In genomic region chr9:136527721-136528710, GRCh38 we compare ENCODE assay signal across 8 cellular contexts. TPM values are rescaled to one million over a fixed set of nuclear protein-coding genes. Genes with fewer than 3 reads are reported as not detected.
DNase-seq lines count a peak whose midpoint lies in the region; TF ChIP-seq lines count a peak whose summit lies in the region.

No MANE protein-coding gene starts in this region.

- H3K4me3 Mint-ChIP-seq in endothelial cell (ENCODE audit: unreplicated experiment) (no peak overlapping the region), Caco-2 (ENCODE audit: unreplicated experiment) (no peak overlapping the region)
- no peak overlapping the region for H3K4me3 Mint-ChIP-seq in activated naive CD4-positive, alpha-beta T cell treated with anti-CD3 and anti-CD28 coated beads for 36 hours

- H3K9me3 ChIP-seq in spleen: no peaks in the 10 kb centered on the region
- H3K9me3 ChIP-seq in Caco-2: no peaks in the 10 kb centered on the region

- CTCF ChIA-PET in activated naive CD4-positive, alpha-beta T cell treated with anti-CD3 and anti-CD28 coated beads for 36 hours (lab: Charles Lee): no interaction called here
- CTCF ChIA-PET in Caco-2 (lab: Charles Lee): no interaction called here

- DNase-seq in NCI-H2081 (lab: John Stamatoyannopoulos, UW): peak; percentile 50 to 62
- DNase-seq in NCI-H2081 treated with DMSO at 0.1 percent for 48 hours (lab: John Stamatoyannopoulos, UW): no peak
- DNase-seq in NCI-H345 (lab: John Stamatoyannopoulos, UW): peak; percentile 75
- no peak for DNase-seq in endothelial cell (ENCODE audit: low spot score)
- no peak for DNase-seq in spleen
- no peak for DNase-seq in activated naive CD4-positive, alpha-beta T cell treated with anti-CD3 and anti-CD28 coated beads for 36 hours
- no peak for DNase-seq in Caco-2
- DNase-seq in GM19240 (ENCODE audit: insufficient read length, low spot score): no peak

- H3K27ac ChIP-seq in spleen: peak overlapping the region in 7 of 8 donors; percentile 22 to 90 (median 71)

- H3K27me3 ChIP-seq in spleen (replicated peaks in 1 of 7) (peaks cover 0 to 14% (median 0%) of the 10 kb centered on the region in 7 donors), Caco-2 (replicated peaks; ENCODE audit: control insufficient read depth, insufficient read depth, low read length) (no peaks in the 10 kb centered on the region)

- peaks cover 12% of the 10 kb centered on the region for H3K27me3 Mint-ChIP-seq in endothelial cell (ENCODE audit: unreplicated experiment)
- H3K27me3 Mint-ChIP-seq in activated naive CD4-positive, alpha-beta T cell treated with anti-CD3 and anti-CD28 coated beads for 36 hours (ENCODE audit: low read depth): no peaks in the 10 kb centered on the region
- no peaks in the 10 kb centered on the region for H3K27me3 Mint-ChIP-seq in Caco-2 (ENCODE audit: insufficient read depth, unreplicated experiment)

- TF ChIP-seq CTCF in endothelial cell (IDR thresholded peaks at IDR 0.05; ENCODE audit: unreplicated experiment): no peak
- no peak for TF ChIP-seq CTCF in spleen (IDR thresholded peaks at IDR 0.05 in 8 of 11, conservative IDR thresholded peaks at IDR 0.05 in 3 of 11)
- TF ChIP-seq CTCF in Caco-2 (IDR thresholded peaks at IDR 0.05; ENCODE audit: insufficient read depth in 1 of 2, low read depth in 1 of 2, low read length in 1 of 2, severe bottlenecking in 1 of 2, unreplicated experiment in 1 of 2): no peak

- H3K9me3 Mint-ChIP-seq in endothelial cell (ENCODE audit: unreplicated experiment) (no peaks in the 10 kb centered on the region), Caco-2 (ENCODE audit: unreplicated experiment) (no peaks in the 10 kb centered on the region)
- no peaks in the 10 kb centered on the region for H3K9me3 Mint-ChIP-seq in activated naive CD4-positive, alpha-beta T cell treated with anti-CD3 and anti-CD28 coated beads for 36 hours

- 57 to 66% (median 64%) methylated on average over 29 to 34 of the region's 34 CpGs for WGBS in spleen, 5 donors

- TF ChIP-seq POLR2A in spleen (IDR thresholded peaks at IDR 0.05): no peak

- H3K27ac Mint-ChIP-seq in endothelial cell (ENCODE audit: unreplicated experiment) (peak overlapping the region; percentile 82), Caco-2 (ENCODE audit: unreplicated experiment) (no peak overlapping the region)
- H3K27ac Mint-ChIP-seq in activated naive CD4-positive, alpha-beta T cell treated with anti-CD3 and anti-CD28 coated beads for 36 hours: no peak overlapping the region

- intact Hi-C loops in spleen (cut with DNase I; ENCODE audit: low total_unique reads) (no loop called here), Caco-2 (cut with micrococcal nuclease; ENCODE audit: unreplicated experiment) (no loop called here)
- intact Hi-C loops in activated naive CD4-positive, alpha-beta T cell treated with anti-CD3 and anti-CD28 coated beads for 36 hours (cut with micrococcal nuclease): no loop called here

- H3K4me3 ChIP-seq in spleen: no peak overlapping the region
- H3K4me3 ChIP-seq in Caco-2 (ENCODE audit: low read depth, low read length): no peak overlapping the region

- H3K36me3 ChIP-seq in spleen (peaks cover 0 to 48% (median 9%) of the 10 kb centered on the region in 6 donors), Caco-2 (ENCODE audit: control insufficient read depth, insufficient read depth, low read length) (no peaks in the 10 kb centered on the region)

- peaks cover 67 to 100% (median 90%) of the 10 kb centered on the region in 6 donors for H3K4me1 ChIP-seq in spleen
- peaks cover 23% of the 10 kb centered on the region for H3K4me1 ChIP-seq in Caco-2

- BruUV-seq in Caco-2 (replicated peaks; lab: Mats Ljungman, UMichigan): no TSS peak

- no peaks in the 10 kb centered on the region for H3K36me3 Mint-ChIP-seq in endothelial cell (ENCODE audit: low read depth, unreplicated experiment)
- no peaks in the 10 kb centered on the region for H3K36me3 Mint-ChIP-seq in activated naive CD4-positive, alpha-beta T cell treated with anti-CD3 and anti-CD28 coated beads for 36 hours (ENCODE audit: low read depth)
- peaks cover 7% of the 10 kb centered on the region for H3K36me3 Mint-ChIP-seq in Caco-2 (ENCODE audit: insufficient read depth, unreplicated experiment)

- H3K4me1 Mint-ChIP-seq in endothelial cell (ENCODE audit: unreplicated experiment) (peaks cover 24% of the 10 kb centered on the region), Caco-2 (ENCODE audit: low read depth, unreplicated experiment) (no peaks in the 10 kb centered on the region)
- H3K4me1 Mint-ChIP-seq in activated naive CD4-positive, alpha-beta T cell treated with anti-CD3 and anti-CD28 coated beads for 36 hours (ENCODE audit: low read depth): peaks cover 36% of the 10 kb centered on the region

- POLR2A ChIA-PET in Caco-2 (lab: Charles Lee): no interaction called here

RNA-seq across cellular contexts. Expression of gene NOTCH1, which starts 17.8 kb away (rescaled TPM):
- total RNA-seq in endothelial cell (ENCODE audit: unreplicated experiment) (312 TPM), spleen (100 to 1,000 TPM in 4 of 7 donors, 10 to 100 TPM in 3; 88.6 to 140 (median 117) TPM), Caco-2 (2022) (5.5 and 6.3 TPM in 2 replicates)
- polyA plus RNA-seq in spleen: 10 to 100 TPM in 1 of 3 donors, 1 to 10 TPM in 2; 4.9 to 27.2 (median 8.3) TPM
- 10 to 100 TPM; 71.4 to 80.2 TPM for total RNA-seq in activated naive CD4-positive, alpha-beta T cell treated with anti-CD3 and anti-CD28 coated beads for 36 hours

RNA-seq across cellular contexts. Expression of gene SEC16A, which starts 45.2 kb away (rescaled TPM):
- 79.5 TPM for total RNA-seq in endothelial cell (ENCODE audit: unreplicated experiment)
- 10 to 100 TPM; 74.6 to 92.1 (median 87.8) TPM for total RNA-seq in spleen
- polyA plus RNA-seq in spleen: 10 to 100 TPM; 35.0 to 58.9 (median 52.6) TPM
- total RNA-seq in activated naive CD4-positive, alpha-beta T cell treated with anti-CD3 and anti-CD28 coated beads for 36 hours: 10 to 100 TPM; 44.1 to 47.3 TPM
- 76.4 and 81.3 TPM in 2 replicates for total RNA-seq in Caco-2 (2022)

Comparison
In these comparisons a context has a peak if more than half of its experiments do, and no peak if none do; other contexts are left out.
1. DNase-seq: peak in NCI-H2081 (2 of 2) and NCI-H345 (single experiment); none in NCI-H2081 treated with DMSO at 0.1 percent for 48 hours (single experiment), endothelial cell (single experiment), spleen (single experiment), activated naive CD4-positive, alpha-beta T cell treated with anti-CD3 and anti-CD28 coated beads for 36 hours (single experiment), Caco-2 (0 of 2) and GM19240 (single experiment).